1 cellular context compared by ENCODE assay signal in the genomic region with DNA sequence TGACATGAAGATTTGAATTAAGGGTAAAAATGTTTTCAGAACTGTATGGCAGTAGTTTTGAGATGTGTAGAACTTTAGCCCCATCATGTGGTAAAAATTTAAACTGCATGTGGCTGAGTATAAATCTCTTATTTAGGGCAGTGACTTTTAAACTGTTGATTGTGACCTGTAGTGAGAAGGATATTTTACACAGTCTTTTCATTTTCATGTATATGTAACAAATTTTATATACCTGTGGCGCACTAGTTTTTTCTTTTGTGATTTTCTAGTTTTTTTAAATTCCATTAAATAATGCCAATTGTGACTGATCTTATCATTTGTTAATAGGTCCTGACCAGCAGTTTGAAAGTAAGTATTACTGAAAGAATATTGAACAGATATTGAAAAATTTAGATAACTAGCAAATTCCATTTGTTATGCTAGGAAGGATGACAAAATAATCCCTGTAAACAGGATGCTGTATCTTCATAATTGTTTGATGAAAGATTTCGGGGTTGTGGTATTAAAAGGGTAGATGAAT.
TF ChIP-seq lines count a peak whose summit lies in the region.

No MANE protein-coding gene starts in this region.

TF ChIP-seq in SK-N-SH treated with all-trans-retinoic acid at 6 μM for 48 hours, 23 proteins besides CTCF, POLR2A, EP300 and RAD21 (continued from another document):
- TF ChIP-seq, protein P1, sequence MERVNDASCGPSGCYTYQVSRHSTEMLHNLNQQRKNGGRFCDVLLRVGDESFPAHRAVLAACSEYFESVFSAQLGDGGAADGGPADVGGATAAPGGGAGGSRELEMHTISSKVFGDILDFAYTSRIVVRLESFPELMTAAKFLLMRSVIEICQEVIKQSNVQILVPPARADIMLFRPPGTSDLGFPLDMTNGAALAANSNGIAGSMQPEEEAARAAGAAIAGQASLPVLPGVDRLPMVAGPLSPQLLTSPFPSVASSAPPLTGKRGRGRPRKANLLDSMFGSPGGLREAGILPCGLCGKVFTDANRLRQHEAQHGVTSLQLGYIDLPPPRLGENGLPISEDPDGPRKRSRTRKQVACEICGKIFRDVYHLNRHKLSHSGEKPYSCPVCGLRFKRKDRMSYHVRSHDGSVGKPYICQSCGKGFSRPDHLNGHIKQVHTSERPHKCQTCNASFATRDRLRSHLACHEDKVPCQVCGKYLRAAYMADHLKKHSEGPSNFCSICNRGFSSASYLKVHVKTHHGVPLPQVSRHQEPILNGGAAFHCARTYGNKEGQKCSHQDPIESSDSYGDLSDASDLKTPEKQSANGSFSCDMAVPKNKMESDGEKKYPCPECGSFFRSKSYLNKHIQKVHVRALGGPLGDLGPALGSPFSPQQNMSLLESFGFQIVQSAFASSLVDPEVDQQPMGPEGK (CRISPR knock-in tag; IDR thresholded peaks at IDR 0.05; ENCODE audit: borderline replicate concordance), result no peak
- TF ChIP-seq ZNF8 (CRISPR knock-in tag; IDR thresholded peaks at IDR 0.05) (no peak), TOX (CRISPR knock-in tag; IDR thresholded peaks at IDR 0.05; ENCODE audit: borderline replicate concordance) (no peak)
